ENCODE assay signal across 9 cellular contexts in genomic region chr20:41140226-41141133, GRCh38. TPM values are rescaled to one million over a fixed set of nuclear protein-coding genes. Genes with fewer than 3 reads are reported as not detected.
A peak's percentile ranks its signal among the peaks of the same experiment; 100 is the strongest.
DNase-seq lines count a peak whose midpoint lies in the region; ATAC-seq, FAIRE-seq and TF ChIP-seq lines count a peak whose summit lies in the region.
"Had no signal": no experiment of that assay in that cellular context is flagged by ENCODE, and none has a peak within 500 bp of the region (broad histone marks: within the 10 kb centered on the region; RNA-seq: fewer than 3 reads in every experiment).

No MANE protein-coding gene starts in this region.

- H3K9me3 ChIP-seq in GM12878 (replicated peaks; ENCODE audit: control insufficient read depth, insufficient read depth, low read length) = no peaks in the 10 kb centered on the region
- H3K9me3 ChIP-seq in tibial artery = no peaks in the 10 kb centered on the region

- no TSS peak for BruUV-seq in GM12878 (replicated peaks; lab: Mats Ljungman, UMichigan)

- H3K4me2 ChIP-seq in GM12878 (ENCODE audit: control insufficient read depth, insufficient read depth) (peak overlapping the region; percentile 95), mesendoderm (ENCODE audit: low read length) (peak overlapping the region; percentile 24)

- H3K27ac ChIP-seq in GM12878 (ENCODE audit: control insufficient read depth, insufficient read depth) = peak overlapping the region; percentile 61
- no peak overlapping the region for H3K27ac ChIP-seq in mesendoderm (ENCODE audit: low read depth, low read length)
- peak overlapping the region; percentile 53 to 82 for H3K27ac ChIP-seq in tibial artery

- POLR2A ChIA-PET in GM12878 (lab: Charles Lee) = interaction anchor here (0.6 to 11.3 kb wide), 6 partner anchors 10 to 149 kb away, joined by 3 to 84 read pairs (median 3); no protein-coding TSS in a partner anchor

- H3K79me2 ChIP-seq in GM12878 (ENCODE audit: control insufficient read depth, insufficient read depth, low read length) (peaks cover 84% of the 10 kb centered on the region), mesendoderm (ENCODE audit: control insufficient read depth, insufficient read depth, low read length) (peaks cover 76% of the 10 kb centered on the region)

- H3K79me1 ChIP-seq in mesendoderm (ENCODE audit: low read length) = peaks cover 31% of the 10 kb centered on the region

- H3K18ac ChIP-seq in mesendoderm (ENCODE audit: low read length) = no peak overlapping the region

- TF ChIP-seq POLR2A in GM12878 (IDR thresholded peaks at IDR 0.05; ENCODE audit: low read depth, low read length) = no peak

- H4K5ac ChIP-seq in mesendoderm (ENCODE audit: low read length) = no peak overlapping the region

- TF ChIP-seq EP300 in GM12878 (IDR thresholded peaks at IDR 0.05; ENCODE audit: borderline replicate concordance in 1 of 2, control insufficient read depth in 1 of 2, low read depth in 2 of 2, low read length in 2 of 2) = no peak

- SMC1A ChIA-PET in GM12878 (lab: Charles Lee; ENCODE audit: uncharacterized antibody, unreplicated experiment) = interaction anchor here (1.2 to 5.9 kb wide), 10 partner anchors 9 to 199 kb away, joined by 3 to 71 read pairs (median 4); no protein-coding TSS in a partner anchor

- no peak overlapping the region for H3K4ac ChIP-seq in mesendoderm (ENCODE audit: low read depth, low read length)

- H2AFZ ChIP-seq in GM12878 (ENCODE audit: control insufficient read depth, low read depth, low read length) = no peak overlapping the region

- no peak for ATAC-seq in GM12878
- no peak for ATAC-seq in GM21390 (IDR thresholded peaks at IDR 0.05; ENCODE audit: unreplicated experiment)

- CTCF ChIA-PET in GM12878 (lab: Yijun Ruan, JAX) = interaction anchor here (0.7 to 10.1 kb wide), 10 partner anchors 7 to 200 kb away, joined by 3 to 75 read pairs (median 5); partner anchors contain the start of gene LPIN3

- TF ChIP-seq RAD21 in GM12878 (IDR thresholded peaks at IDR 0.05; ENCODE audit: insufficient read depth, low read depth, low read length) = no peak

- peaks cover 9% of the 10 kb centered on the region for H4K20me1 ChIP-seq in GM12878 (ENCODE audit: control insufficient read depth, insufficient read depth)

- H3K27me3 ChIP-seq in GM12878 (replicated peaks in 1 of 2; ENCODE audit: control insufficient read depth in 2 of 2, insufficient read depth in 2 of 2, low read length in 1 of 2) = no peaks in the 10 kb centered on the region
- H3K27me3 ChIP-seq in mesendoderm (ENCODE audit: insufficient read depth, low read length, poor library complexity) = no peaks in the 10 kb centered on the region
- H3K27me3 ChIP-seq in tibial artery = no peaks in the 10 kb centered on the region

- TF ChIP-seq CTCF in GM12878 (IDR thresholded peaks at IDR 0.05 in 2 of 3, conservative IDR thresholded peaks at IDR 0.05 in 1 of 3; ENCODE audit: control insufficient read depth in 2 of 3, extremely low read depth in 1 of 3, insufficient read depth in 1 of 3, low read depth in 3 of 3, low read length in 3 of 3) = no peak
- TF ChIP-seq CTCF in tibial artery (IDR thresholded peaks at IDR 0.05) = no peak

- H3K4me1 ChIP-seq in GM12878 (ENCODE audit: control insufficient read depth, insufficient read depth, low read length) (peaks cover 48% of the 10 kb centered on the region), mesendoderm (ENCODE audit: control insufficient read depth, low read depth, low read length) (peaks cover 28% of the 10 kb centered on the region), tibial artery (peaks cover 7 to 74% (median 47%) of the 10 kb centered on the region in 4 donors)

- intact Hi-C loops in GM12878 (cut with micrococcal nuclease; ENCODE audit: unreplicated experiment) = no loop called here
- intact Hi-C loops in tibial artery (cut with DNase I; ENCODE audit: low total_unique reads) = no loop called here

- H2AK5ac ChIP-seq in mesendoderm (ENCODE audit: low read length) = no peak overlapping the region

- peak; percentile 71 for DNase-seq in activated effector memory CD4-positive, alpha-beta T cell treated with anti-CD3 and anti-CD28 coated beads, Interleukin-2, amount 50 U/mL, for 16 hours
- no peak for DNase-seq in activated effector memory CD4-positive, alpha-beta T cell treated with Interleukin-2 at 50 U/mL for 16 hours
- no peak for DNase-seq in GM12878 (ENCODE audit: low read depth, low spot score)
- no peak for DNase-seq in mesendoderm
- DNase-seq in tibial artery = peak in 1 of 2 donors; percentile 42
- no peak for DNase-seq in SIG-M5 treated with dmso at 0.1 percent for 504 hours (lab: John Stamatoyannopoulos, UW; ENCODE audit: unreplicated experiment)
- no peak for DNase-seq in SKM-1 (lab: John Stamatoyannopoulos, UW; ENCODE audit: unreplicated experiment)
- DNase-seq: NCI-H2107 had no signal

- in situ Hi-C loops in GM12878 (cut with MboI) = no loop called here

- FAIRE-seq in GM12878 (lab: Jason Lieb, UNC) = no peak

- WGBS in GM12878 (ENCODE audit: insufficient coverage, insufficient replicate concordance, low lambda C conversion rate, missing lambda C conversion rate) = 77% methylated on average over 10 of the region's 10 CpGs
- no CpG with 5 or more reads among the region's 10 CpGs for WGBS in mesendoderm (ENCODE audit: extremely low coverage, insufficient coverage, low lambda C conversion rate)

- H3K23ac ChIP-seq in mesendoderm (ENCODE audit: low read length) = no peak overlapping the region

- H3K4me3 ChIP-seq in GM12878 (peak overlapping the region; percentile 81; the same call in 1 of the 2 replicates), mesendoderm (ENCODE audit: low read length) (no peak overlapping the region), tibial artery (no peak overlapping the region)

- H3K9ac ChIP-seq in GM12878 (ENCODE audit: control insufficient read depth, insufficient read depth, low read length) (peak overlapping the region; percentile 50; the same call in 1 of the 2 replicates), mesendoderm (ENCODE audit: low read length) (peak overlapping the region; percentile 46)

- no peak overlapping the region for H4K8ac ChIP-seq in mesendoderm (ENCODE audit: low read depth, low read length)

- RAD21 ChIA-PET in GM12878 (lab: Charles Lee; ENCODE audit: unreplicated experiment) = interaction anchor here (0.9 to 4.0 kb wide), 5 partner anchors 17 to 150 kb away, joined by 3 to 42 read pairs (median 10); no protein-coding TSS in a partner anchor

- H2BK120ac ChIP-seq in mesendoderm (ENCODE audit: low read depth, low read length) = no peak overlapping the region

- peak overlapping the region; percentile 67 for H3K56ac ChIP-seq in mesendoderm (ENCODE audit: low read length)

- H2BK15ac ChIP-seq in mesendoderm (replicated peaks; ENCODE audit: low read depth) = no peak overlapping the region

- H2BK5ac ChIP-seq in mesendoderm (ENCODE audit: low read length) = no peak overlapping the region

- H3K36me3 ChIP-seq in GM12878 (ENCODE audit: control insufficient read depth in 2 of 2, insufficient read depth in 2 of 2, low read length in 1 of 2) (peaks cover 0 to 2% of the 10 kb centered on the region in 2 experiments; a peak in 2 of 4 replicates), mesendoderm (ENCODE audit: control insufficient read depth, insufficient read depth, low read length) (no peaks in the 10 kb centered on the region), tibial artery (no peaks in the 10 kb centered on the region)

TF ChIP-seq in GM12878, 131 proteins besides CTCF, POLR2A, EP300 and RAD21 (continues in another document):
- TF ChIP-seq MTA2 (IDR thresholded peaks at IDR 0.05; ENCODE audit: low read depth) (no peak), BCLAF1 (IDR thresholded peaks at IDR 0.05) (no peak), ASH2L (IDR thresholded peaks at IDR 0.05; ENCODE audit: borderline replicate concordance, low read depth) (no peak), CEBPB (IDR thresholded peaks at IDR 0.05; ENCODE audit: borderline replicate concordance in 1 of 2, low read depth in 2 of 2, low read length in 2 of 2) (no peak)

RNA-seq across cellular contexts. Expression of gene PLCG1, which starts 3.1 kb away (rescaled TPM):
- 292 and 309 TPM in 2 replicates for total RNA-seq in GM12878 (2013; cell fraction: nucleolus; rRNA removed)
- total RNA-seq in GM12878 (2014; rRNA removed) (48.4 and 55.4 TPM in 2 replicates), GM12878 (2014; rRNA removed; fragmentation: Illumina TruSeq; extraction: Trizol) (39.3 and 39.5 TPM in 2 replicates), GM12878 (2021) (78.6 and 85.4 TPM in 2 replicates)
- 53.5 TPM for polyA plus RNA-seq in GM12878 (2011; ENCODE audit: low read depth)
- polyA plus RNA-seq in GM12878 (2011; rRNA removed) (61.7 and 114 TPM in 2 replicates), GM12878 (2014; fragmentation: Illumina TruSeq; extraction: Trizol) (29.2 and 51.0 TPM in 2 replicates), GM12878 (2014; fragmentation: Nextera tagmentation; extraction: Ambion mirVana) (1 to 10 TPM; 2.6 to 3.0 TPM), GM12878 (2014; rRNA removed) (70.4 and 85.0 TPM in 2 replicates), GM12878 (2016; fragmentation: Nextera tagmentation; extraction: Ambion mirVana) (10 to 100 TPM; 12.8 to 13.0 TPM)
- polyA plus RNA-seq in GM12878 (2011; cell fraction: cytosol; rRNA removed) = 117 and 135 TPM in 2 replicates
- polyA plus RNA-seq in GM12878 (2011; cell fraction: nucleus; rRNA removed) = 795 and 878 TPM in 2 replicates
- 67.5 and 102 TPM in 2 replicates for polyA plus RNA-seq in GM12878 (2012)
- 123 and 185 TPM in 2 replicates for polyA minus RNA-seq in GM12878 (2011; rRNA and poly(A)+ RNA removed)
- 60.8 and 65.4 TPM in 2 replicates for polyA minus RNA-seq in GM12878 (2011; cell fraction: cytosol; rRNA and poly(A)+ RNA removed)
- polyA minus RNA-seq in GM12878 (2011; cell fraction: nucleus; rRNA and poly(A)+ RNA removed) = 200 and 222 TPM in 2 replicates
- polyA plus RNA-seq in mesendoderm (2013, experiment 1 of 2) = 62.4 TPM
- polyA plus RNA-seq in mesendoderm (2013, experiment 2 of 2) = 60.0 TPM
